ENCODE assay signal across 1 cellular context in genomic region chr1:234983554-234983911, GRCh38.
A peak's percentile ranks its signal among the peaks of the same experiment; 100 is the strongest.
TF ChIP-seq lines count a peak whose summit lies in the region.

No MANE protein-coding gene starts in this region.

TF ChIP-seq in H1, 55 proteins besides CTCF, POLR2A, EP300 and RAD21:
- TF ChIP-seq USF2 (IDR thresholded peaks at IDR 0.05; ENCODE audit: low read length), result no peak
- peak; percentile 73; the same call in 1 of the 2 replicates for TF ChIP-seq KDM1A (IDR thresholded peaks at IDR 0.05; ENCODE audit: borderline replicate concordance, low read length)
